13 cellular contexts compared by ENCODE assay signal in the genomic region with DNA sequence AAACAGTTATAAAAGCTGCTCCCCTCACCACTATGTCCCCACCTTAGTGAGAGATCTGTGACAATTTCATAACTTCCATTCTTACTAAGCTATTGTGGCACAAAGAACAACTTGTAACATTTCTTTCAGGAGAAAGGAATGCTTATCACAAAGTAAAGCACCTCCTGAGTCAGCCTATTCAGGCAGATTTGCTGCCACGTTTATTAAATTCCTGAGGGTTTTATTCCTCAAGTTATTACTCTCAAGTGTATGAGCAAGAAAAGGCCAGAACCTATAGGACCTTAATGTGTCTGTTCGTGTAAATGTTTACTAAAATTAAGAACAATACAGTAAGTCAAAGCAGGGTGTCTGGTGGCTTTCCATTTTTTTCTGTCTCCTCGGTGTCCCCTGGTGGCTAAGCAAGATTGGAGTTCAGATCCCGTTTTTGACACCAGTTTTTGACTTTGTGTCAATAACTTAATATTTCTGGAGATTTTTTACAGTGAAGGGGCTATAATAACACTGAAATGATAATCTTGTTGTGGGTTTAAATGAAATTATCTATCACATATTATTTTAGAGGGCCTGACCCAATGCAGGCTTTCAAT.
DNase-seq lines count a peak whose midpoint lies in the region; TF ChIP-seq lines count a peak whose summit lies in the region.
"Had no signal": no experiment of that assay in that cellular context is flagged by ENCODE, and none has a peak within 500 bp of the region (broad histone marks: within the 10 kb centered on the region; RNA-seq: fewer than 3 reads in every experiment).

No MANE protein-coding gene starts in this region.

- no peaks in the 10 kb centered on the region for H3K27me3 Mint-ChIP-seq in neural crest cell (ENCODE audit: low read depth)

- H3K9me3 Mint-ChIP-seq in neural crest cell: no peaks in the 10 kb centered on the region

- H3K4me3 ChIP-seq in NB4 (ENCODE audit: low read depth, low read length): no peak overlapping the region
- H3K4me3 ChIP-seq: heart left ventricle had no signal

- H3K4me3 Mint-ChIP-seq in neural crest cell: no peak overlapping the region

- DNase-seq in NCI-H2171 treated with DMSO at 0.1 percent for 48 hours (lab: John Stamatoyannopoulos, UW): peak; percentile 2
- DNase-seq in NCI-H2171 (lab: John Stamatoyannopoulos, UW): no peak
- peak; percentile 10 for DNase-seq in NB4 (ENCODE audit: low read depth)
- DNase-seq in astrocyte of the hippocampus (ENCODE audit: low read depth, low spot score): peak; percentile 34
- no peak for DNase-seq in neural crest cell (ENCODE audit: low read depth, low spot score)
- DNase-seq in COR-L47 (lab: John Stamatoyannopoulos, UW): no peak
- no peak for DNase-seq in effector CD8-positive, alpha-beta T cell (lab: John Stamatoyannopoulos, UW)
- no peak for DNase-seq in activated CD4-positive, CD25-positive, alpha-beta regulatory T cell treated with anti-CD3 and anti-CD28 coated beads, Interleukin-2, amount 50 U/mL, for 72 hours
- DNase-seq: activated CD4-positive, alpha-beta T cell treated with anti-CD3 and anti-CD28 coated beads for 48 hours; activated effector memory CD4-positive, alpha-beta T cell treated with Interleukin-2 at 50 U/mL for 16 hours; AML-193; heart left ventricle; RPMI8226 had no signal

- no peaks in the 10 kb centered on the region for H3K36me3 Mint-ChIP-seq in neural crest cell (ENCODE audit: low read depth)

- TF ChIP-seq POLR2A in NB4 (IDR thresholded peaks at IDR 0.05; ENCODE audit: extremely low read depth, insufficient read length): no peak

- no peaks in the 10 kb centered on the region for H3K4me1 Mint-ChIP-seq in neural crest cell

- TF ChIP-seq CTCF in NB4 (IDR thresholded peaks at IDR 0.05; ENCODE audit: low read depth, low read length) (peak; percentile 31), neural crest cell (conservative IDR thresholded peaks at IDR 0.05) (peak; percentile 56)

- no peak overlapping the region for H3K27ac Mint-ChIP-seq in neural crest cell (ENCODE audit: unreplicated experiment)

Comparison
In these comparisons a context has a peak if more than half of its experiments do, and no peak if none do; other contexts are left out.
1. DNase-seq: peak in NCI-H2171 treated with DMSO at 0.1 percent for 48 hours (single experiment), NB4 (single experiment) and astrocyte of the hippocampus (single experiment); none in NCI-H2171 (single experiment), neural crest cell (single experiment), COR-L47 (single experiment), effector CD8-positive, alpha-beta T cell (single experiment) and activated CD4-positive, CD25-positive, alpha-beta regulatory T cell treated with anti-CD3 and anti-CD28 coated beads, Interleukin-2, amount 50 U/mL, for 72 hours (single experiment).